Comparison of ENCODE assay signal across 8 cellular contexts in genomic region chr3:190120161-190121060, GRCh38. TPM values are rescaled to one million over a fixed set of nuclear protein-coding genes. Genes with fewer than 3 reads are reported as not detected.
DNase-seq lines count a peak whose midpoint lies in the region; ATAC-seq and TF ChIP-seq lines count a peak whose summit lies in the region.

A gene with protein sequence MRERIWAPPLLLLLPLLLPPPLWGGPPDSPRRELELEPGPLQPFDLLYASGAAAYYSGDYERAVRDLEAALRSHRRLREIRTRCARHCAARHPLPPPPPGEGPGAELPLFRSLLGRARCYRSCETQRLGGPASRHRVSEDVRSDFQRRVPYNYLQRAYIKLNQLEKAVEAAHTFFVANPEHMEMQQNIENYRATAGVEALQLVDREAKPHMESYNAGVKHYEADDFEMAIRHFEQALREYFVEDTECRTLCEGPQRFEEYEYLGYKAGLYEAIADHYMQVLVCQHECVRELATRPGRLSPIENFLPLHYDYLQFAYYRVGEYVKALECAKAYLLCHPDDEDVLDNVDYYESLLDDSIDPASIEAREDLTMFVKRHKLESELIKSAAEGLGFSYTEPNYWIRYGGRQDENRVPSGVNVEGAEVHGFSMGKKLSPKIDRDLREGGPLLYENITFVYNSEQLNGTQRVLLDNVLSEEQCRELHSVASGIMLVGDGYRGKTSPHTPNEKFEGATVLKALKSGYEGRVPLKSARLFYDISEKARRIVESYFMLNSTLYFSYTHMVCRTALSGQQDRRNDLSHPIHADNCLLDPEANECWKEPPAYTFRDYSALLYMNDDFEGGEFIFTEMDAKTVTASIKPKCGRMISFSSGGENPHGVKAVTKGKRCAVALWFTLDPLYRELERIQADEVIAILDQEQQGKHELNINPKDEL (minus strand): TSS chr3:190120897. CDS start chr3:190120731, 166 bp downstream.

- H3K9me2 ChIP-seq in GM23338 (ENCODE audit: insufficient read depth) (no peaks in the 10 kb centered on the region), SK-N-SH (no peaks in the 10 kb centered on the region), OCI-LY7 (ENCODE audit: insufficient read depth, low read length) (no peaks in the 10 kb centered on the region)

- H3K27ac ChIP-seq in GM23338 (ENCODE audit: low read depth) (no peak within 1 kb of the TSS), SK-N-SH (ENCODE audit: low read depth in 2 of 2, low read length in 1 of 2) (peak within 1 kb of the TSS in 1 of 2 experiments; percentile 24; a peak in 1 of 4 replicates), layer of hippocampus (ENCODE audit: low read depth, low read length) (peak within 1 kb of the TSS; percentile 78), OCI-LY7 (ENCODE audit: low read depth, low read length, poor library complexity, severe bottlenecking) (no peak within 1 kb of the TSS)

- H3K27ac Mint-ChIP-seq in GM23338: no peak within 1 kb of the TSS

- peaks cover 31% of the 10 kb centered on the region for H3K27me3 ChIP-seq in GM23338 (ENCODE audit: insufficient read depth)
- peaks cover 12% of the 10 kb centered on the region; the same call in 1 of the 2 replicates for H3K27me3 ChIP-seq in SK-N-SH (ENCODE audit: insufficient read depth)
- H3K27me3 ChIP-seq in layer of hippocampus (ENCODE audit: control insufficient read depth, insufficient read depth, low read length): no peaks in the 10 kb centered on the region

- no TSS peak for BruUV-seq in OCI-LY7 (replicated peaks; lab: Mats Ljungman, UMichigan)

- H3K4me3 ChIP-seq in GM23338 (peak within 1 kb of the TSS; percentile 80), LNCaP clone FGC (ENCODE audit: low read depth, low read length) (peak within 1 kb of the TSS; percentile 57), SK-N-SH (ENCODE audit: low read depth in 2 of 2, low read length in 1 of 2) (peak within 1 kb of the TSS; percentile 61 to 70), OCI-LY7 (ENCODE audit: low read depth, low read length, poor library complexity, severe bottlenecking) (no peak within 1 kb of the TSS)

- H3K4me1 ChIP-seq in ES-I3 (ENCODE audit: insufficient read depth, low read length) (peaks cover 32% of the 10 kb centered on the region), GM23338 (ENCODE audit: insufficient read depth) (peaks cover 34% of the 10 kb centered on the region), SK-N-SH (ENCODE audit: control insufficient read depth in 1 of 2, insufficient read depth in 2 of 2, low read depth in 1 of 2, low read length in 1 of 2) (peaks cover 0 to 10% of the 10 kb centered on the region in 2 experiments; a peak in 1 of 4 replicates), OCI-LY7 (ENCODE audit: insufficient read depth, low read length, poor library complexity, severe bottlenecking) (no peaks in the 10 kb centered on the region)

- H3K4me2 ChIP-seq in GM23338 (peak within 1 kb of the TSS; percentile 92), SK-N-SH (peak within 1 kb of the TSS; percentile 90), OCI-LY7 (ENCODE audit: low read length) (no peak within 1 kb of the TSS)

- intact Hi-C loops in OCI-LY7 (cut with micrococcal nuclease; ENCODE audit: unreplicated experiment): no loop called here

- TF ChIP-seq RAD21 in SK-N-SH (IDR thresholded peaks at IDR 0.05; ENCODE audit: low read length): peak; percentile 55

- H4K20me1 ChIP-seq in GM23338 (replicated peaks; ENCODE audit: insufficient read depth): peaks cover 4% of the 10 kb centered on the region; the same call in 1 of the 2 replicates
- H4K20me1 ChIP-seq in SK-N-SH (ENCODE audit: insufficient read depth): no peaks in the 10 kb centered on the region
- H4K20me1 ChIP-seq in OCI-LY7 (ENCODE audit: insufficient read depth, low read length): no peaks in the 10 kb centered on the region

- H3K79me2 ChIP-seq in GM23338 (replicated peaks; ENCODE audit: insufficient read depth) (peaks cover 8% of the 10 kb centered on the region), SK-N-SH (ENCODE audit: insufficient read depth) (no peaks in the 10 kb centered on the region), OCI-LY7 (ENCODE audit: insufficient read depth, low read depth, low read length) (no peaks in the 10 kb centered on the region)

- H3K36me3 ChIP-seq in ES-I3 (ENCODE audit: insufficient read depth, low read length) (no peaks in the 10 kb centered on the region), GM23338 (ENCODE audit: insufficient read depth) (0 out of 2 replicates have a peak, but pooled peaks cover 3% of the 10 kb centered on the region), SK-N-SH (replicated peaks in 1 of 2; ENCODE audit: control insufficient read depth in 1 of 2, insufficient read depth in 2 of 2, low read length in 1 of 2) (no peaks in the 10 kb centered on the region), OCI-LY7 (ENCODE audit: insufficient read depth, low read length) (no peaks in the 10 kb centered on the region)

- peaks cover 3% of the 10 kb centered on the region; the same call in 2 of the 3 replicates for H3K36me3 Mint-ChIP-seq in GM23338 (ENCODE audit: low read depth)

- H3K27me3 Mint-ChIP-seq in GM23338 (ENCODE audit: insufficient read depth, low read depth, poor library complexity): peaks cover 19% of the 10 kb centered on the region

- ATAC-seq in GM23338: peak; percentile 94

- H3K4me3 Mint-ChIP-seq in GM23338: peak within 1 kb of the TSS; percentile 77

- POLR2A ChIA-PET in SK-N-SH (lab: Yijun Ruan, JAX) (no interaction called here), OCI-LY7 (lab: Charles Lee) (no interaction called here)

- H3K9me3 ChIP-seq in ES-I3 (ENCODE audit: control insufficient read depth, insufficient read depth, low read length) (no peaks in the 10 kb centered on the region), SK-N-SH (no peaks in the 10 kb centered on the region), OCI-LY7 (ENCODE audit: low read length) (no peaks in the 10 kb centered on the region)

- 2% methylated on average over 10 of the region's 105 CpGs for WGBS in SK-N-SH (ENCODE audit: low lambda C conversion rate)

- peak in 1 of 2 experiments; percentile 58; a peak in 2 of 4 replicates for TF ChIP-seq CTCF in GM23338 (conservative IDR thresholded peaks at IDR 0.05; ENCODE audit: low read depth in 2 of 2)
- TF ChIP-seq CTCF in LNCaP clone FGC (IDR thresholded peaks at IDR 0.05; ENCODE audit: control insufficient read depth, extremely low read depth, insufficient read depth): peak; percentile 63
- peak; percentile 52 for TF ChIP-seq CTCF in SK-N-SH (IDR thresholded peaks at IDR 0.05)
- no peak for TF ChIP-seq CTCF in OCI-LY7 (conservative IDR thresholded peaks at IDR 0.05; ENCODE audit: low read length)

- H3K9me3 Mint-ChIP-seq in GM23338: no peaks in the 10 kb centered on the region; the same call in 2 of the 3 replicates

- peaks cover 46% of the 10 kb centered on the region for H3K4me1 Mint-ChIP-seq in GM23338

- peak within 1 kb of the TSS; percentile 95 for H2AFZ ChIP-seq in GM23338
- H2AFZ ChIP-seq in SK-N-SH (ENCODE audit: low read depth): peak within 1 kb of the TSS; percentile 82; the same call in 1 of the 2 replicates
- H2AFZ ChIP-seq in OCI-LY7 (ENCODE audit: low read length): no peak within 1 kb of the TSS

- DNase-seq in GM23338 (ENCODE audit: low spot score) (peak; percentile 93), LNCaP clone FGC (ENCODE audit: low read depth) (peak; percentile 56), SK-N-SH (peak; percentile 88), dermis microvascular lymphatic vessel endothelial cell (ENCODE audit: low read depth in 2 of 2) (peak; percentile 73 to 96), OCI-LY7 (ENCODE audit: low spot score) (no peak)
- DNase-seq in stimulated activated CD4-positive, alpha-beta T cell treated with anti-CD3 and anti-CD28 coated beads, Interleukin-15, amount 100 ng/mL, for 24 hours: peak; percentile 59

- CTCF ChIA-PET in SK-N-SH (lab: Yijun Ruan, JAX): interaction anchor here (0.6 to 1.3 kb wide), 10 partner anchors 13 to 153 kb away, joined by 3 to 6 read pairs (median 3); no protein-coding TSS in a partner anchor
- CTCF ChIA-PET in OCI-LY7 (lab: Charles Lee; ENCODE audit: unreplicated experiment): no interaction called here

- peaks cover 3% of the 10 kb centered on the region; the same call in 1 of the 2 replicates for H3F3A ChIP-seq in GM23338 (replicated peaks; ENCODE audit: low read depth)
- H3F3A ChIP-seq in SK-N-SH (replicated peaks; ENCODE audit: insufficient read depth): peaks cover 7% of the 10 kb centered on the region

- TF ChIP-seq EP300 in SK-N-SH (IDR thresholded peaks at IDR 0.05; ENCODE audit: borderline replicate concordance in 1 of 2, low read depth in 1 of 2, low read length in 1 of 2): peak in 1 of 2 experiments; percentile 35; a peak in 1 of 4 replicates

- H3K9ac ChIP-seq in ES-I3 (ENCODE audit: low read depth, low read length) (peak within 1 kb of the TSS; percentile 79), SK-N-SH (peak within 1 kb of the TSS; percentile 64)

TF ChIP-seq in GM23338, 12 proteins besides CTCF, POLR2A, EP300 and RAD21:
- peak; percentile 42; the same call in 1 of the 2 replicates for TF ChIP-seq POLR2AphosphoS5 (IDR thresholded peaks at IDR 0.05; ENCODE audit: low read depth)
- no peak for TF ChIP-seq STAT1 (IDR thresholded peaks at IDR 0.05; ENCODE audit: unreplicated experiment)
- 0 out of 2 replicates have a peak, but pooled peaks have one; percentile 15 for TF ChIP-seq CREB1 (CRISPR knock-in tag; IDR thresholded peaks at IDR 0.05; ENCODE audit: low read depth)

TF ChIP-seq in SK-N-SH, 30 proteins besides CTCF, POLR2A, EP300 and RAD21 (continues in another document):
- peak; percentile 63 for TF ChIP-seq MAX (IDR thresholded peaks at IDR 0.05; ENCODE audit: low read depth)
- no peak for TF ChIP-seq EZH2phosphoT487 (IDR thresholded peaks at IDR 0.05; ENCODE audit: borderline replicate concordance, low read depth)
- peak; percentile 62 for TF ChIP-seq SMC3 (IDR thresholded peaks at IDR 0.05; ENCODE audit: low read depth, low read length)
- no peak for TF ChIP-seq PBX3 (IDR thresholded peaks at IDR 0.05)

RNA-seq across cellular contexts. Expression of the gene that starts here (rescaled TPM):
- total RNA-seq in GM23338 (2014; rRNA removed; shearing (Covaris generic)): 20.5 and 24.2 TPM in 2 replicates
- 7.2 and 8.2 TPM in 2 replicates for polyA plus RNA-seq in GM23338 (2016; fragmentation: Nextera tagmentation; extraction: Ambion mirVana)
- 2.8 and 3.3 TPM in 2 replicates for polyA plus RNA-seq in SK-N-SH (2012; rRNA removed)
- 3.9 and 5.2 TPM in 2 replicates for polyA plus RNA-seq in SK-N-SH (2012; cell fraction: cytosol; rRNA removed)
- polyA plus RNA-seq in SK-N-SH (2012; cell fraction: nucleus; rRNA removed): 1.7 and 3.5 TPM in 2 replicates
- total RNA-seq in dermis microvascular lymphatic vessel endothelial cell: 13.7 and 24.0 TPM in 2 replicates
- not detected in 2 replicates for total RNA-seq in OCI-LY7 (2014; rRNA removed; shearing (Covaris generic))
- total RNA-seq in OCI-LY7 (2022): not detected in 2 replicates

Comparison
In these comparisons a context has a peak if more than half of its experiments do, and no peak if none do; other contexts are left out.
1. RNA of the gene that starts here (total RNA-seq): 20.5 to 24.2 TPM in GM23338 and 13.7 to 24.0 TPM in dermis microvascular lymphatic vessel endothelial cell; not detected in OCI-LY7; every median in the first group is over 10 times any median in the second.